ENCODE assay signal across 9 cellular contexts in genomic region chr17:48596735-48597491, GRCh38. TPM values are rescaled to one million over a fixed set of nuclear protein-coding genes. Genes with fewer than 3 reads are reported as not detected.
DNase-seq lines count a peak whose midpoint lies in the region; ATAC-seq, FAIRE-seq and TF ChIP-seq lines count a peak whose summit lies in the region.
"Had no signal": no experiment of that assay in that cellular context is flagged by ENCODE, and none has a peak within 500 bp of the region (broad histone marks: within the 10 kb centered on the region; RNA-seq: fewer than 3 reads in every experiment).

No MANE protein-coding gene starts in this region.

- POLR2A ChIA-PET in activated CD4-positive, alpha-beta T cell treated with anti-CD3 and anti-CD28 coated beads for 36 hours (lab: Charles Lee): no interaction called here
- POLR2A ChIA-PET in activated CD8-positive, alpha-beta T cell treated with anti-CD3 and anti-CD28 coated beads, Interleukin-2, amount 10 ng/mL, durations not matched to agents 7 days and 5 days (lab: Charles Lee): interaction anchor here (0.6 kb wide), 1 partner anchor 11 kb away, joined by 3 read pairs; no protein-coding TSS in a partner anchor

- no peaks in the 10 kb centered on the region for H3K36me3 Mint-ChIP-seq in activated CD4-positive, alpha-beta T cell treated with anti-CD3 and anti-CD28 coated beads for 36 hours (ENCODE audit: low read depth)
- H3K36me3 Mint-ChIP-seq in activated CD8-positive, alpha-beta T cell treated with anti-CD3 and anti-CD28 coated beads, Interleukin-2, amount 10 ng/mL, durations not matched to agents 7 days and 5 days (ENCODE audit: low read depth): no peaks in the 10 kb centered on the region
- H3K36me3 Mint-ChIP-seq in HFFc6 (ENCODE audit: low read depth): no peaks in the 10 kb centered on the region

- ATAC-seq in activated CD4-positive, alpha-beta T cell treated with anti-CD3 and anti-CD28 coated beads for 36 hours: no peak
- no peak for ATAC-seq in activated CD8-positive, alpha-beta T cell treated with anti-CD3 and anti-CD28 coated beads, Interleukin-2, amount 10 ng/mL, durations not matched to agents 7 days and 5 days
- no peak for ATAC-seq in GM18502 (IDR thresholded peaks at IDR 0.05; ENCODE audit: poor library complexity, unreplicated experiment)

- peaks cover 36% of the 10 kb centered on the region for H3K4me1 Mint-ChIP-seq in activated CD4-positive, alpha-beta T cell treated with anti-CD3 and anti-CD28 coated beads for 36 hours
- peaks cover 49% of the 10 kb centered on the region for H3K4me1 Mint-ChIP-seq in activated CD8-positive, alpha-beta T cell treated with anti-CD3 and anti-CD28 coated beads, Interleukin-2, amount 10 ng/mL, durations not matched to agents 7 days and 5 days (ENCODE audit: low read depth)
- H3K4me1 Mint-ChIP-seq in HFFc6 (ENCODE audit: low read depth): peaks cover 29% of the 10 kb centered on the region

- TF ChIP-seq CTCF in keratinocyte (optimal IDR thresholded peaks at IDR 0.05 in 1 of 3, IDR thresholded peaks at IDR 0.05 in 1 of 3, conservative IDR thresholded peaks at IDR 0.05 in 1 of 3; ENCODE audit: extremely low read depth in 1 of 3, insufficient read depth in 2 of 3, low read length in 3 of 3) (no peak), HFFc6 (IDR thresholded peaks at IDR 0.05) (no peak)

- H2AFZ ChIP-seq in keratinocyte (ENCODE audit: control insufficient read depth, low read length): no peak overlapping the region

- H3K27ac ChIP-seq in keratinocyte (ENCODE audit: control insufficient read depth, insufficient read depth, low read length) (no peak overlapping the region), subcutaneous abdominal adipose tissue (ENCODE audit: low read depth, low read length) (peak overlapping the region; percentile 79)

- no peak overlapping the region for H3K27ac Mint-ChIP-seq in activated CD4-positive, alpha-beta T cell treated with anti-CD3 and anti-CD28 coated beads for 36 hours
- H3K27ac Mint-ChIP-seq in activated CD8-positive, alpha-beta T cell treated with anti-CD3 and anti-CD28 coated beads, Interleukin-2, amount 10 ng/mL, durations not matched to agents 7 days and 5 days: no peak overlapping the region
- no peak overlapping the region for H3K27ac Mint-ChIP-seq in HFFc6

- H3K36me3 ChIP-seq in keratinocyte (ENCODE audit: control insufficient read depth in 2 of 2, extremely low read depth in 1 of 2, insufficient read depth in 2 of 2, low read length in 2 of 2): peaks cover 0 to 4% of the 10 kb centered on the region in 2 experiments
- peaks cover 0 to 15% (median 7%) of the 10 kb centered on the region in 5 donors for H3K36me3 ChIP-seq in subcutaneous abdominal adipose tissue (ENCODE audit: control insufficient read depth in 5 of 5, insufficient read depth in 5 of 5, low read length in 5 of 5)
- H3K36me3 ChIP-seq: BE2C had no signal

- H3K9me1 ChIP-seq in keratinocyte (ENCODE audit: control insufficient read depth, extremely low read depth, insufficient read depth, low read length): no peaks in the 10 kb centered on the region

- no peak for FAIRE-seq in keratinocyte (lab: Jason Lieb, UNC)

- H3K4me2 ChIP-seq in keratinocyte (ENCODE audit: control insufficient read depth, extremely low read depth, insufficient read depth, low read depth, low read length): peak overlapping the region; percentile 82

- H3K4me1 ChIP-seq in keratinocyte (ENCODE audit: control insufficient read depth, extremely low read depth, insufficient read depth, low read length): peaks cover 17% of the 10 kb centered on the region
- peaks cover 6 to 65% (median 61%) of the 10 kb centered on the region in 5 donors for H3K4me1 ChIP-seq in subcutaneous abdominal adipose tissue (ENCODE audit: control insufficient read depth in 5 of 5, insufficient read depth in 5 of 5, low read length in 5 of 5)
- H3K4me1 ChIP-seq: BE2C had no signal

- CTCF ChIA-PET in activated CD4-positive, alpha-beta T cell treated with anti-CD3 and anti-CD28 coated beads for 36 hours (lab: Charles Lee): interaction anchor here (0.6 to 6.7 kb wide), 11 partner anchors 13 to 572 kb away, joined by 3 to 74 read pairs (median 3); partner anchors contain the start of gene HOXB9
- CTCF ChIA-PET in activated CD8-positive, alpha-beta T cell treated with anti-CD3 and anti-CD28 coated beads, Interleukin-2, amount 10 ng/mL, durations not matched to agents 7 days and 5 days (lab: Charles Lee): interaction anchor here (0.8 to 1.6 kb wide), 4 partner anchors 21 to 377 kb away, joined by 3 to 5 read pairs (median 3); no protein-coding TSS in a partner anchor

- H3K9ac ChIP-seq in keratinocyte (ENCODE audit: control insufficient read depth, extremely low read depth, insufficient read depth, low read length) (no peak overlapping the region), subcutaneous abdominal adipose tissue (ENCODE audit: low read length in 5 of 5) (peak overlapping the region in 4 of 5 donors; percentile 65 to 83 (median 76))

- dilution Hi-C loops in keratinocyte (cut with MboI; ENCODE audit: extremely low pct_ligation_motif_present, low sequenced_read_pairs): no loop called here

- H3K79me2 ChIP-seq in keratinocyte (ENCODE audit: control insufficient read depth, insufficient read depth, low read length): no peaks in the 10 kb centered on the region

- H3K27me3 ChIP-seq in keratinocyte (ENCODE audit: control insufficient read depth, extremely low read depth, insufficient read depth, low read length) (peaks cover 93% of the 10 kb centered on the region), subcutaneous abdominal adipose tissue (ENCODE audit: control insufficient read depth in 5 of 5, insufficient read depth in 4 of 5, low read length in 5 of 5) (no peaks in the 10 kb centered on the region)

- H3K4me3 ChIP-seq in keratinocyte (ENCODE audit: control insufficient read depth in 2 of 3, extremely low read depth in 1 of 3, insufficient read depth in 2 of 3, low read depth in 1 of 3, low read length in 3 of 3) (peak overlapping the region; percentile 46 to 71 (median 62)), subcutaneous abdominal adipose tissue (ENCODE audit: low read depth in 1 of 5, low read length in 5 of 5) (peak overlapping the region; percentile 73 to 82 (median 78))

- H4K20me1 ChIP-seq in keratinocyte (ENCODE audit: control insufficient read depth, extremely low read depth, insufficient read depth, low read length): no peaks in the 10 kb centered on the region

- no peaks in the 10 kb centered on the region for H3K9me3 Mint-ChIP-seq in activated CD4-positive, alpha-beta T cell treated with anti-CD3 and anti-CD28 coated beads for 36 hours (ENCODE audit: low read depth)
- H3K9me3 Mint-ChIP-seq in activated CD8-positive, alpha-beta T cell treated with anti-CD3 and anti-CD28 coated beads, Interleukin-2, amount 10 ng/mL, durations not matched to agents 7 days and 5 days (ENCODE audit: insufficient read depth): no peaks in the 10 kb centered on the region
- H3K9me3 Mint-ChIP-seq in HFFc6: no peaks in the 10 kb centered on the region

- intact Hi-C loops in activated CD4-positive, alpha-beta T cell treated with anti-CD3 and anti-CD28 coated beads for 36 hours (cut with DNase I, micrococcal nuclease): loop anchor here (2.0 to 10.0 kb wide), 3 partner anchors 16 to 452 kb away; no protein-coding TSS in a partner anchor

- DNase-seq in activated CD4-positive, alpha-beta T cell treated with anti-CD3 and anti-CD28 coated beads for 36 hours: no peak
- DNase-seq in activated CD4-positive, alpha-beta T cell treated with anti-CD3 and anti-CD28 coated beads, Interleukin-2, amount 50 U/mL, for 4 hours: no peak
- no peak for DNase-seq in activated CD8-positive, alpha-beta T cell treated with anti-CD3 and anti-CD28 coated beads, Interleukin-2, amount 10 ng/mL, durations not matched to agents 7 days and 5 days
- DNase-seq in keratinocyte (ENCODE audit: low read depth, low spot score) (no peak), epidermal melanocyte (ENCODE audit: insufficient read length, low spot score) (no peak), HFFc6 (no peak)
- DNase-seq: BE2C had no signal

- peaks cover 83% of the 10 kb centered on the region for H3K27me3 Mint-ChIP-seq in activated CD4-positive, alpha-beta T cell treated with anti-CD3 and anti-CD28 coated beads for 36 hours
- H3K27me3 Mint-ChIP-seq in activated CD8-positive, alpha-beta T cell treated with anti-CD3 and anti-CD28 coated beads, Interleukin-2, amount 10 ng/mL, durations not matched to agents 7 days and 5 days (ENCODE audit: low read depth): peaks cover 78% of the 10 kb centered on the region
- H3K27me3 Mint-ChIP-seq in HFFc6 (ENCODE audit: insufficient read depth): peaks cover 90% of the 10 kb centered on the region

- H3K9me3 ChIP-seq in keratinocyte (ENCODE audit: control insufficient read depth, low read depth, low read length): no peaks in the 10 kb centered on the region
- H3K9me3 ChIP-seq in subcutaneous abdominal adipose tissue (ENCODE audit: control insufficient read depth in 5 of 5, low read length in 5 of 5): no peaks in the 10 kb centered on the region
- H3K9me3 ChIP-seq: BE2C had no signal

- peak overlapping the region; percentile 46 for H3K4me3 Mint-ChIP-seq in activated CD4-positive, alpha-beta T cell treated with anti-CD3 and anti-CD28 coated beads for 36 hours
- H3K4me3 Mint-ChIP-seq in activated CD8-positive, alpha-beta T cell treated with anti-CD3 and anti-CD28 coated beads, Interleukin-2, amount 10 ng/mL, durations not matched to agents 7 days and 5 days: peak overlapping the region; percentile 71
- H3K4me3 Mint-ChIP-seq in HFFc6: no peak overlapping the region; the same call in 1 of the 2 replicates

RNA-seq across cellular contexts. Expression of gene HOXB5, which starts 3.3 kb away (rescaled TPM):
- not detected for total RNA-seq in activated CD4-positive, alpha-beta T cell treated with anti-CD3 and anti-CD28 coated beads for 36 hours
- not detected for total RNA-seq in activated CD8-positive, alpha-beta T cell treated with anti-CD3 and anti-CD28 coated beads, Interleukin-2, amount 10 ng/mL, durations not matched to agents 7 days and 5 days
- polyA plus RNA-seq in keratinocyte: 0.04 to 0.19 TPM in 2 of 3 replicates, not detected in the other
- polyA plus RNA-seq in keratinocyte (2011; ENCODE audit: low read depth): not detected
- polyA plus RNA-seq in keratinocyte (2011; cell fraction: cytosol; rRNA removed): 0.04 TPM in 2 replicates
- 0.10 and 0.16 TPM in 2 replicates for polyA plus RNA-seq in keratinocyte (2011; cell fraction: nucleus; rRNA removed)
- 0.07 TPM in 1 of 2 replicates, not detected in the other for polyA plus RNA-seq in keratinocyte (2012; ENCODE audit: low replicate concordance)
- not detected in 3 replicates for polyA minus RNA-seq in keratinocyte
- not detected for polyA minus RNA-seq in keratinocyte (2011; cell fraction: cytosol; rRNA and poly(A)+ RNA removed)
- not detected in 2 replicates for polyA minus RNA-seq in keratinocyte (2011; cell fraction: nucleus; rRNA and poly(A)+ RNA removed)
- not detected for total RNA-seq in HFFc6 (2021; fragmentation: NEBNext Ultra II Directional; extraction: Animal tissue kit (Norgen Biotek cat#: 25700))

RNA-seq across cellular contexts. Expression of gene HOXB3, which starts 6.9 kb away (rescaled TPM):
- 1 to 10 TPM in 1 of 2 experiments, under 1 TPM in 1; 0.47 to 1.2 TPM for total RNA-seq in activated CD4-positive, alpha-beta T cell treated with anti-CD3 and anti-CD28 coated beads for 36 hours
- total RNA-seq in activated CD8-positive, alpha-beta T cell treated with anti-CD3 and anti-CD28 coated beads, Interleukin-2, amount 10 ng/mL, durations not matched to agents 7 days and 5 days: 10 to 100 TPM in 1 of 2 experiments, 1 to 10 TPM in 1; 8.2 to 10.3 TPM
- 0.63 to 1.2 TPM (median 1.1 TPM) in 3 replicates for polyA plus RNA-seq in keratinocyte
- 0.56 TPM for polyA plus RNA-seq in keratinocyte (2011; ENCODE audit: low read depth)
- 0.47 and 0.49 TPM in 2 replicates for polyA plus RNA-seq in keratinocyte (2011; cell fraction: cytosol; rRNA removed)
- polyA plus RNA-seq in keratinocyte (2011; cell fraction: nucleus; rRNA removed): 3.6 and 4.7 TPM in 2 replicates
- polyA plus RNA-seq in keratinocyte (2012; ENCODE audit: low replicate concordance): 0.18 and 1.8 TPM in 2 replicates
- 0.30 to 0.72 TPM (median 0.54 TPM) in 3 replicates for polyA minus RNA-seq in keratinocyte
- not detected for polyA minus RNA-seq in keratinocyte (2011; cell fraction: cytosol; rRNA and poly(A)+ RNA removed)
- polyA minus RNA-seq in keratinocyte (2011; cell fraction: nucleus; rRNA and poly(A)+ RNA removed): 1.2 and 1.3 TPM in 2 replicates
- not detected for total RNA-seq in HFFc6 (2021; fragmentation: NEBNext Ultra II Directional; extraction: Animal tissue kit (Norgen Biotek cat#: 25700))

RNA-seq across cellular contexts. Expression of gene HOXB6, which starts 7.9 kb away (rescaled TPM):
- total RNA-seq in activated CD4-positive, alpha-beta T cell treated with anti-CD3 and anti-CD28 coated beads for 36 hours: not detected
- not detected for total RNA-seq in activated CD8-positive, alpha-beta T cell treated with anti-CD3 and anti-CD28 coated beads, Interleukin-2, amount 10 ng/mL, durations not matched to agents 7 days and 5 days
- polyA plus RNA-seq in keratinocyte: 0.62 to 0.77 TPM (median 0.68 TPM) in 3 replicates
- not detected for polyA plus RNA-seq in keratinocyte (2011; ENCODE audit: low read depth)
- polyA plus RNA-seq in keratinocyte (2011; cell fraction: cytosol; rRNA removed): 0.60 and 1.3 TPM in 2 replicates
- polyA plus RNA-seq in keratinocyte (2011; cell fraction: nucleus; rRNA removed): 0.99 and 1.5 TPM in 2 replicates
- 0.10 and 0.93 TPM in 2 replicates for polyA plus RNA-seq in keratinocyte (2012; ENCODE audit: low replicate concordance)
- polyA minus RNA-seq in keratinocyte: 0.45 to 2.5 TPM (median 0.46 TPM) in 3 replicates
- 1.3 TPM for polyA minus RNA-seq in keratinocyte (2011; cell fraction: cytosol; rRNA and poly(A)+ RNA removed)
- not detected in 2 replicates for polyA minus RNA-seq in keratinocyte (2011; cell fraction: nucleus; rRNA and poly(A)+ RNA removed)
- total RNA-seq in HFFc6 (2021; fragmentation: NEBNext Ultra II Directional; extraction: Animal tissue kit (Norgen Biotek cat#: 25700)): not detected

RNA-seq across cellular contexts. Expression of gene HOXB7, which starts 13.9 kb away (rescaled TPM):
- total RNA-seq in activated CD4-positive, alpha-beta T cell treated with anti-CD3 and anti-CD28 coated beads for 36 hours: under 1 TPM; 0.25 to 0.30 TPM
- total RNA-seq in activated CD8-positive, alpha-beta T cell treated with anti-CD3 and anti-CD28 coated beads, Interleukin-2, amount 10 ng/mL, durations not matched to agents 7 days and 5 days: under 1 TPM; 0.87 to 0.91 TPM
- polyA plus RNA-seq in keratinocyte: 0.68 to 1.2 TPM (median 1.0 TPM) in 3 replicates
- polyA plus RNA-seq in keratinocyte (2011; ENCODE audit: low read depth): 0.74 TPM
- 1.3 TPM in 2 replicates for polyA plus RNA-seq in keratinocyte (2011; cell fraction: cytosol; rRNA removed)
- 0.47 and 0.53 TPM in 2 replicates for polyA plus RNA-seq in keratinocyte (2011; cell fraction: nucleus; rRNA removed)
- 0.47 and 2.1 TPM in 2 replicates for polyA plus RNA-seq in keratinocyte (2012; ENCODE audit: low replicate concordance)
- 0.32 to 0.33 TPM in 2 of 3 replicates, not detected in the other for polyA minus RNA-seq in keratinocyte
- 2.3 TPM for polyA minus RNA-seq in keratinocyte (2011; cell fraction: cytosol; rRNA and poly(A)+ RNA removed)
- 0.53 TPM in 1 of 2 replicates, not detected in the other for polyA minus RNA-seq in keratinocyte (2011; cell fraction: nucleus; rRNA and poly(A)+ RNA removed)
- not detected for total RNA-seq in HFFc6 (2021; fragmentation: NEBNext Ultra II Directional; extraction: Animal tissue kit (Norgen Biotek cat#: 25700))

RNA-seq across cellular contexts. Expression of gene HOXB8, which starts 18.2 kb away (rescaled TPM):
- not detected for total RNA-seq in activated CD4-positive, alpha-beta T cell treated with anti-CD3 and anti-CD28 coated beads for 36 hours
- total RNA-seq in activated CD8-positive, alpha-beta T cell treated with anti-CD3 and anti-CD28 coated beads, Interleukin-2, amount 10 ng/mL, durations not matched to agents 7 days and 5 days: not detected
- not detected in 3 replicates for polyA plus RNA-seq in keratinocyte
- polyA plus RNA-seq in keratinocyte (2011; ENCODE audit: low read depth): not detected
- not detected in 2 replicates for polyA plus RNA-seq in keratinocyte (2011; cell fraction: cytosol; rRNA removed)
- not detected in 2 replicates for polyA plus RNA-seq in keratinocyte (2011; cell fraction: nucleus; rRNA removed)
- not detected in 2 replicates for polyA plus RNA-seq in keratinocyte (2012; ENCODE audit: low replicate concordance)
- not detected in 3 replicates for polyA minus RNA-seq in keratinocyte
- polyA minus RNA-seq in keratinocyte (2011; cell fraction: cytosol; rRNA and poly(A)+ RNA removed): not detected
- not detected in 2 replicates for polyA minus RNA-seq in keratinocyte (2011; cell fraction: nucleus; rRNA and poly(A)+ RNA removed)
- not detected for total RNA-seq in HFFc6 (2021; fragmentation: NEBNext Ultra II Directional; extraction: Animal tissue kit (Norgen Biotek cat#: 25700))

Comparison
In these comparisons a context has a peak if more than half of its experiments do, and no peak if none do; other contexts are left out.
1. RNA of gene HOXB3, which starts 6.9 kb away (total RNA-seq): 8.2 to 10.3 TPM in activated CD8-positive, alpha-beta T cell treated with anti-CD3 and anti-CD28 coated beads, Interleukin-2, amount 10 ng/mL, durations not matched to agents 7 days and 5 days; 0.47 to 1.2 TPM in activated CD4-positive, alpha-beta T cell treated with anti-CD3 and anti-CD28 coated beads for 36 hours and not detected in HFFc6; every median in the first group is over 4 times any median in the second.